ENCODE assay signal across 8 cellular contexts in the genomic region with DNA sequence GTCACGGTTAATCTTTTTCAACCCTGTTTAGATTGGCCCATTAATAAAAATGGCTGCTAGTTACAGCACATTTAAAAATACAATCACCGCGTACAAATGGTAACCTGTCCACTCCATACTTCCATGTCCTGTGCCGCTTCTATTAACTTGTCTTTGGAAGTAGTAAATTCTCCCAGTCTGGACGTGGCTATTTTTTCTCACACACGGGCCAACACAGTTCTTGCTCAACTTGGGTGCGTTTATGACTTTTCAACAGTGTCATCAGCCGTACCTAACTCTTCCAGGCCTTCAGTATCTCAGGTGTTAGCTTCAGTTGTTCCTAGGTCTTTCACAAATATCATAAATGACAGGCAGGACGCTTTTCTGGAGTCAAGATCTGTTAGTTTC. TPM values are rescaled to one million over a fixed set of nuclear protein-coding genes. Genes with fewer than 3 reads are reported as not detected.
DNase-seq lines count a peak whose midpoint lies in the region; TF ChIP-seq lines count a peak whose summit lies in the region.

No MANE protein-coding gene starts in this region.

- TF ChIP-seq CTCF in AG04449 (IDR thresholded peaks at IDR 0.05; ENCODE audit: insufficient read depth, low read length, missing control alignments): no peak
- no peak for TF ChIP-seq CTCF in HFF-Myc (IDR thresholded peaks at IDR 0.05; ENCODE audit: low read depth, low read length, missing control alignments)
- no peak for TF ChIP-seq CTCF in kidney epithelial cell (IDR thresholded peaks at IDR 0.05; ENCODE audit: insufficient read depth, low read length, poor library complexity, severe bottlenecking)
- no peak for TF ChIP-seq CTCF in testis (IDR thresholded peaks at IDR 0.05)

- peaks cover 12% of the 10 kb centered on the region for H3K4me1 ChIP-seq in testis

- POLR2A ChIA-PET in AG04449 (lab: Yijun Ruan, JAX): interaction anchor here (0.6 to 1.0 kb wide), 3 partner anchors 13 to 49 kb away, joined by 3 to 4 read pairs (median 3); no protein-coding TSS in a partner anchor

- CTCF ChIA-PET in AG04449 (lab: Yijun Ruan, JAX): interaction anchor here (0.6 to 4.3 kb wide), 35 partner anchors 8 to 314 kb away, joined by 3 to 61 read pairs (median 5); no protein-coding TSS in a partner anchor

- H3K4me3 ChIP-seq in AG04449 (ENCODE audit: low read depth, low read length) (peak overlapping the region; percentile 88), HFF-Myc (replicated peaks; ENCODE audit: low read depth, low read length) (peak overlapping the region; percentile 65), kidney epithelial cell (ENCODE audit: low read depth, low read length) (peak overlapping the region; percentile 96), testis (peak overlapping the region; percentile 96 to 98)

- no peak for TF ChIP-seq POLR2A in testis (IDR thresholded peaks at IDR 0.05)

- H3K27me3 ChIP-seq in kidney epithelial cell (ENCODE audit: control insufficient read depth, insufficient read depth, low read length): no peaks in the 10 kb centered on the region
- no peaks in the 10 kb centered on the region for H3K27me3 ChIP-seq in testis

- H3K27ac ChIP-seq in angular gyrus (ENCODE audit: low read depth, low read length): peak overlapping the region; percentile 86
- peak overlapping the region; percentile 98 for H3K27ac ChIP-seq in testis

- no peaks in the 10 kb centered on the region for H3K36me3 ChIP-seq in kidney epithelial cell (ENCODE audit: control insufficient read depth, insufficient read depth, low read length)
- no peaks in the 10 kb centered on the region for H3K36me3 ChIP-seq in testis (ENCODE audit: low read depth, missing control alignments)

- WGBS in testis, 2 donors: 8 to 12% methylated on average over 9 of the region's 9 CpGs

- no peaks in the 10 kb centered on the region for H3K9me3 ChIP-seq in testis

- intact Hi-C loops in testis (cut with DNase I; ENCODE audit: low total_unique reads): no loop called here

- DNase-seq in AG04449 (ENCODE audit: low read depth, low spot score) (no peak), HFF-Myc (ENCODE audit: extremely low read depth, low read depth) (no peak), kidney epithelial cell (ENCODE audit: low read depth) (no peak), testis (no peak), NCI-H128 (lab: John Stamatoyannopoulos, UW; ENCODE audit: unreplicated experiment) (no peak), SHP77 (lab: John Stamatoyannopoulos, UW) (no peak), NCI-H1417 (lab: John Stamatoyannopoulos, UW) (no peak)

RNA-seq across cellular contexts. Expression of a gene that starts 0.5 kb away (rescaled TPM):
- total RNA-seq in kidney epithelial cell (26.9 and 30.1 TPM in 2 replicates), testis (100 to 1,000 TPM; 105 to 123 TPM)
- 70.9 TPM for polyA plus RNA-seq in testis (ENCODE audit: insufficient read depth, low read depth, low replicate concordance)
